8 cellular contexts compared by ENCODE assay signal in genomic region chr9:96566401-96567202, GRCh38. TPM values are rescaled to one million over a fixed set of nuclear protein-coding genes. Genes with fewer than 3 reads are reported as not detected.
DNase-seq lines count a peak whose midpoint lies in the region; ATAC-seq, FAIRE-seq and TF ChIP-seq lines count a peak whose summit lies in the region.

No MANE protein-coding gene starts in this region.

- H3K27me3 ChIP-seq in DOHH2 (ENCODE audit: control insufficient read depth, low read length), result peaks cover 32% of the 10 kb centered on the region
- H3K27me3 ChIP-seq in small intestine (ENCODE audit: control insufficient read depth in 2 of 2, insufficient read depth in 2 of 2, low read length in 2 of 2), result no peaks in the 10 kb centered on the region

- FAIRE-seq in small intestine (lab: Jason Lieb, UNC), result no peak

- H3K27ac Mint-ChIP-seq in IgD-negative memory B cell, result peak overlapping the region; percentile 25 to 86 (median 86)

- no peaks in the 10 kb centered on the region for H3K9me2 ChIP-seq in DOHH2 (replicated peaks; ENCODE audit: control insufficient read depth, low read length)

- no peaks in the 10 kb centered on the region for H3K79me2 ChIP-seq in DOHH2 (ENCODE audit: control insufficient read depth, low read length)

- no peaks in the 10 kb centered on the region for H3K36me3 Mint-ChIP-seq in IgD-negative memory B cell

- no peaks in the 10 kb centered on the region for H3K9me3 Mint-ChIP-seq in IgD-negative memory B cell

- H3K27ac ChIP-seq in DOHH2 (ENCODE audit: low read depth, low read length) (no peak overlapping the region), small intestine (ENCODE audit: low read depth in 1 of 2, low read length in 1 of 2) (peak overlapping the region; percentile 98 to 99)

- peaks cover 13% of the 10 kb centered on the region for H3K4me1 ChIP-seq in DOHH2 (ENCODE audit: control insufficient read depth, low read length)
- no peaks in the 10 kb centered on the region for H3K4me1 ChIP-seq in small intestine (ENCODE audit: control insufficient read depth in 2 of 2, insufficient read depth in 1 of 2, low read depth in 1 of 2, low read length in 1 of 2)

- H3K4me1 Mint-ChIP-seq in IgD-negative memory B cell, result peaks cover 16 to 23% (median 16%) of the 10 kb centered on the region in 3 donors

- H3K4me3 ChIP-seq in DOHH2 (ENCODE audit: low read length), result peak overlapping the region; percentile 84
- H3K4me3 ChIP-seq in WI38 (ENCODE audit: low read depth, low read length), result peak overlapping the region; percentile 69
- H3K4me3 ChIP-seq in small intestine (ENCODE audit: low read depth in 1 of 2, low read length in 2 of 2), result peak overlapping the region; percentile 45 to 67

- H3K4me3 Mint-ChIP-seq in IgD-negative memory B cell, result peak overlapping the region; percentile 86 to 95 (median 90)

- peak overlapping the region; percentile 96 for H3K4me2 ChIP-seq in DOHH2 (ENCODE audit: low read length)

- H3K36me3 ChIP-seq in DOHH2 (ENCODE audit: control insufficient read depth, low read length) (no peaks in the 10 kb centered on the region), small intestine (ENCODE audit: control insufficient read depth in 2 of 2, insufficient read depth in 2 of 2, low read length in 2 of 2) (peaks cover 2 to 3% of the 10 kb centered on the region in 2 donors)

- H3K27me3 Mint-ChIP-seq in IgD-negative memory B cell, result peaks cover 1% of the 10 kb centered on the region

- peak; percentile 75 for TF ChIP-seq CTCF in DOHH2 (IDR thresholded peaks at IDR 0.05; ENCODE audit: low read depth, low read length, poor library complexity, severe bottlenecking)
- peak; percentile 39 for TF ChIP-seq CTCF in WI38 (IDR thresholded peaks at IDR 0.05; ENCODE audit: low read depth, low read length)

- no peaks in the 10 kb centered on the region for H4K20me1 ChIP-seq in DOHH2 (ENCODE audit: control insufficient read depth, insufficient read depth, low read depth, low read length)

- WGBS in small intestine, 3 donors, result 1 to 2% (median 1%) methylated on average over 41 to 60 of the region's 60 CpGs

- H3F3A ChIP-seq in DOHH2 (ENCODE audit: control insufficient read depth, insufficient read depth), result no peaks in the 10 kb centered on the region

- DNase-seq in T47D (ENCODE audit: low read depth in 1 of 2, low spot score in 1 of 2) (peak; percentile 68), iPS-NIHi7 (ENCODE audit: extremely low spot score) (peak; percentile 89), small intestine (peak; percentile 98), cerebellar nuclear complex (lab: John Stamatoyannopoulos, UW) (no peak)

- peak; percentile 87 for ATAC-seq in GM21515 (IDR thresholded peaks at IDR 0.05; ENCODE audit: unreplicated experiment)

- H3K9me3 ChIP-seq in DOHH2 (ENCODE audit: control insufficient read depth, insufficient read depth, low read length) (no peaks in the 10 kb centered on the region), small intestine (ENCODE audit: control insufficient read depth, low read depth) (no peaks in the 10 kb centered on the region)

- in situ Hi-C loops in T47D (cut with HindIII; ENCODE audit: low pct_unique_long_range_greater_than_20kb, low sequenced_read_pairs), result no loop called here

RNA-seq across cellular contexts. Expression of gene CDC14B, which starts 53.0 kb away (rescaled TPM):
- 8.3 TPM for polyA plus RNA-seq in IgD-negative memory B cell
- 10 to 100 TPM in 2 of 3 donors, 1 to 10 TPM in 1; 8.5 to 17.4 (median 10.8) TPM for polyA plus RNA-seq in small intestine

Comparison
In these comparisons a context has a peak if more than half of its experiments do, and no peak if none do; other contexts are left out.
1. DNase-seq: peak in T47D (2 of 2), iPS-NIHi7 (single experiment) and small intestine (single experiment); none in cerebellar nuclear complex (0 of 2).
2. Peak in every context shown above with its lines, with median percentiles within 50 percentile points of each other: H3K4me3 ChIP-seq.